ENCODE assay signal across 1 cellular context in the genomic region with DNA sequence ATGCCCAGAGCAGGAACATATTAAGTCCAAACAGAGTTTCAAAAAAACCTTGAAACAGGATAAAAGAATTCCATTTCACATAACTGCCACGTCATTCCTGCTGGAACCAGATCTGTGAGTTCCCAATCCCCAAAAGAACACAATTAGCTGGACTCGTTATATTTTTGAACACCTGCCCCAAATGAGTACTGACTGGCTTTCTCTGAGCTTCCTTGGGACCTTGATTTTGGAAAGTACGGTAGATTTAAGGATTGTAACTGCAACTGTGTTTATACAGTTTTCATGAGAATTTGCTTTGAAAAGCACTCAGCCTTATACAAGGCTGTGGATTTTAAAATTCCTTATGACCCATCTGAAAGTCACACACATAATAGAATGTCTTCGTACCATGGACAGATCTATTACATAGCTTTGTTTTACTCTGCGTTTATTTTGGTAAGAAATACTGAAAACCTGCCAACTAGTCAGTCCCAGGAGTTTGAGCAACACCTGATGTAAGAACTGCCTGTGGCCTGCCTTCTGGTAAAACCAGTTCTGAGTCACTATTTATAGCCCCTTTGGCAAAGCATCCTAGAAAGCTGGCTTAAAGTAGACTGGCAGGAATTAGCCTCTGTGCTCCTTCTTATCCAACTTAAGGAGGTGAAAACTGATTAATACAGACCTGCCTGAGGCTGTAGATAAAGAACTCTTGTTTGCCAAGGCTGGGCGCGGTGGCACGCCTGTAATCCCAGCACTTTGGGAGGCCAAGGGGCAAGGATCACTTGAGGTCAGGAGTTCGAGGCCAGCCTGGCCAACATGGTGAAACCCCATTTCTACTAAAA.
TF ChIP-seq lines count a peak whose summit lies in the region.

No MANE protein-coding gene starts in this region.

TF ChIP-seq in GM23338, 12 proteins besides CTCF, POLR2A, EP300 and RAD21 (continued from another document):
- TF ChIP-seq, protein P1, sequence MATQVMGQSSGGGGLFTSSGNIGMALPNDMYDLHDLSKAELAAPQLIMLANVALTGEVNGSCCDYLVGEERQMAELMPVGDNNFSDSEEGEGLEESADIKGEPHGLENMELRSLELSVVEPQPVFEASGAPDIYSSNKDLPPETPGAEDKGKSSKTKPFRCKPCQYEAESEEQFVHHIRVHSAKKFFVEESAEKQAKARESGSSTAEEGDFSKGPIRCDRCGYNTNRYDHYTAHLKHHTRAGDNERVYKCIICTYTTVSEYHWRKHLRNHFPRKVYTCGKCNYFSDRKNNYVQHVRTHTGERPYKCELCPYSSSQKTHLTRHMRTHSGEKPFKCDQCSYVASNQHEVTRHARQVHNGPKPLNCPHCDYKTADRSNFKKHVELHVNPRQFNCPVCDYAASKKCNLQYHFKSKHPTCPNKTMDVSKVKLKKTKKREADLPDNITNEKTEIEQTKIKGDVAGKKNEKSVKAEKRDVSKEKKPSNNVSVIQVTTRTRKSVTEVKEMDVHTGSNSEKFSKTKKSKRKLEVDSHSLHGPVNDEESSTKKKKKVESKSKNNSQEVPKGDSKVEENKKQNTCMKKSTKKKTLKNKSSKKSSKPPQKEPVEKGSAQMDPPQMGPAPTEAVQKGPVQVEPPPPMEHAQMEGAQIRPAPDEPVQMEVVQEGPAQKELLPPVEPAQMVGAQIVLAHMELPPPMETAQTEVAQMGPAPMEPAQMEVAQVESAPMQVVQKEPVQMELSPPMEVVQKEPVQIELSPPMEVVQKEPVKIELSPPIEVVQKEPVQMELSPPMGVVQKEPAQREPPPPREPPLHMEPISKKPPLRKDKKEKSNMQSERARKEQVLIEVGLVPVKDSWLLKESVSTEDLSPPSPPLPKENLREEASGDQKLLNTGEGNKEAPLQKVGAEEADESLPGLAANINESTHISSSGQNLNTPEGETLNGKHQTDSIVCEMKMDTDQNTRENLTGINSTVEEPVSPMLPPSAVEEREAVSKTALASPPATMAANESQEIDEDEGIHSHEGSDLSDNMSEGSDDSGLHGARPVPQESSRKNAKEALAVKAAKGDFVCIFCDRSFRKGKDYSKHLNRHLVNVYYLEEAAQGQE (IDR thresholded peaks at IDR 0.05; ENCODE audit: unreplicated experiment) = no peak
- TF ChIP-seq STAT1 (IDR thresholded peaks at IDR 0.05; ENCODE audit: unreplicated experiment) (no peak), ZNF114 (CRISPR knock-in tag; IDR thresholded peaks at IDR 0.05) (no peak), ZNF331 (CRISPR knock-in tag; IDR thresholded peaks at IDR 0.05; ENCODE audit: low read depth) (no peak)
